In genomic region chr5:16980983-16981382, GRCh38 we compare ENCODE assay signal across 13 cellular contexts.
"Had no signal": no experiment of that assay in that cellular context is flagged by ENCODE, and none has a peak within 500 bp of the region (broad histone marks: within the 10 kb centered on the region; RNA-seq: fewer than 3 reads in every experiment).

No MANE protein-coding gene starts in this region.

- H3K27ac ChIP-seq: body of pancreas, skin epidermis had no signal

- H3K4me1 Mint-ChIP-seq: central memory CD8-positive, alpha-beta T cell; stimulated activated naive CD8-positive, alpha-beta T cell treated with anti-CD3 and anti-CD28 coated beads, Interleukin-15, amount 100 ng/mL, for 72 hours; WTC11 had no signal

- H3K27ac Mint-ChIP-seq: effector memory CD8-positive, alpha-beta T cell; stimulated activated naive CD8-positive, alpha-beta T cell treated with anti-CD3 and anti-CD28 coated beads, Interleukin-15, amount 100 ng/mL, for 72 hours had no signal

- H3K27me3 Mint-ChIP-seq: central memory CD8-positive, alpha-beta T cell; effector memory CD8-positive, alpha-beta T cell had no signal

- ATAC-seq: body of pancreas; effector memory CD8-positive, alpha-beta T cell; stimulated activated naive CD8-positive, alpha-beta T cell treated with anti-CD3 and anti-CD28 coated beads, Interleukin-15, amount 100 ng/mL, for 72 hours; WTC11 had no signal

- DNase-seq: activated CD4-positive, alpha-beta T cell treated with anti-CD3 and anti-CD28 coated beads for 48 hours; activated CD8-positive, alpha-beta memory T cell treated with anti-CD3 and anti-CD28 coated beads for 24 hours; activated naive CD4-positive, alpha-beta T cell treated with Interleukin-2 at 50 U/mL for 16 hours; body of pancreas; cortex of kidney; effector memory CD8-positive, alpha-beta T cell; hippocampal formation; midbrain; stimulated activated CD4-positive, alpha-beta T cell treated with anti-CD3 and anti-CD28 coated beads, Interleukin-4, amount 100 ng/mL, for 4 hours; stimulated activated naive CD8-positive, alpha-beta T cell treated with anti-CD3 and anti-CD28 coated beads, Interleukin-15, amount 100 ng/mL, for 72 hours had no signal

- H3K27me3 ChIP-seq: body of pancreas had no signal

- H3K4me3 Mint-ChIP-seq: central memory CD8-positive, alpha-beta T cell; effector memory CD8-positive, alpha-beta T cell; stimulated activated naive CD8-positive, alpha-beta T cell treated with anti-CD3 and anti-CD28 coated beads, Interleukin-15, amount 100 ng/mL, for 72 hours; WTC11 had no signal

- H3K4me3 ChIP-seq: body of pancreas, skin epidermis had no signal

- H3K9me3 ChIP-seq: body of pancreas had no signal

- H3K4me1 ChIP-seq: body of pancreas had no signal
